Comparison of ENCODE assay signal across 9 cellular contexts in genomic region chr17:34163681-34164080, GRCh38.
DNase-seq lines count a peak whose midpoint lies in the region; ATAC-seq and TF ChIP-seq lines count a peak whose summit lies in the region.
"Had no signal": no experiment of that assay in that cellular context is flagged by ENCODE, and none has a peak within 500 bp of the region (broad histone marks: within the 10 kb centered on the region; RNA-seq: fewer than 3 reads in every experiment).

No MANE protein-coding gene starts in this region.

- H3K27me3 Mint-ChIP-seq in activated T-helper 2 cell treated with anti-CD3 and anti-CD28 coated beads, Interferon-gamma antibody, Interleukin-2, Interleukin-4, amounts not matched to agents 10 μg/mL and 5 μg/mL and 100 μg/mL, durations not matched to agents 14 hours and 24 hours and 36 hours (ENCODE audit: low read depth) = peaks cover 31% of the 10 kb centered on the region
- H3K27me3 Mint-ChIP-seq in activated naive CD8-positive, alpha-beta T cell treated with anti-CD3 and anti-CD28 coated beads, Interleukin-2, amount 50 U/mL, for 24 hours = peaks cover 27% of the 10 kb centered on the region

- ATAC-seq in esophagus mucosa (peak; percentile 72), HG03354 (IDR thresholded peaks at IDR 0.05; ENCODE audit: poor library complexity, severe bottlenecking, unreplicated experiment) (no peak), HG02763 (IDR thresholded peaks at IDR 0.05; ENCODE audit: unreplicated experiment) (no peak)
- ATAC-seq in activated naive CD8-positive, alpha-beta T cell treated with anti-CD3 and anti-CD28 coated beads, Interleukin-2, amount 50 U/mL, for 24 hours = no peak

- peak; percentile 26 for TF ChIP-seq CTCF in GM10266 (IDR thresholded peaks at IDR 0.05; ENCODE audit: control insufficient read depth, insufficient read depth, low read depth, missing control alignments)

- no peaks in the 10 kb centered on the region for H3K9me3 Mint-ChIP-seq in activated T-helper 2 cell treated with anti-CD3 and anti-CD28 coated beads, Interferon-gamma antibody, Interleukin-2, Interleukin-4, amounts not matched to agents 10 μg/mL and 5 μg/mL and 100 μg/mL, durations not matched to agents 14 hours and 24 hours and 36 hours
- no peaks in the 10 kb centered on the region for H3K9me3 Mint-ChIP-seq in activated naive CD8-positive, alpha-beta T cell treated with anti-CD3 and anti-CD28 coated beads, Interleukin-2, amount 50 U/mL, for 24 hours

- no peaks in the 10 kb centered on the region for H3K4me1 Mint-ChIP-seq in activated T-helper 2 cell treated with anti-CD3 and anti-CD28 coated beads, Interferon-gamma antibody, Interleukin-2, Interleukin-4, amounts not matched to agents 10 μg/mL and 5 μg/mL and 100 μg/mL, durations not matched to agents 14 hours and 24 hours and 36 hours (ENCODE audit: low read depth)
- H3K4me1 Mint-ChIP-seq in activated naive CD8-positive, alpha-beta T cell treated with anti-CD3 and anti-CD28 coated beads, Interleukin-2, amount 50 U/mL, for 24 hours = no peaks in the 10 kb centered on the region

- DNase-seq in GM10266 (ENCODE audit: extremely low spot score) = no peak
- peak; percentile 82 for DNase-seq in NCI-H69 (lab: John Stamatoyannopoulos, UW)
- peak; percentile 30 for DNase-seq in pons (ENCODE audit: low spot score)
- DNase-seq in activated T-helper 2 cell treated with anti-CD3 and anti-CD28 coated beads, Interferon-gamma antibody, Interleukin-2, Interleukin-4, amounts not matched to agents 10 μg/mL and 5 μg/mL and 100 μg/mL, durations not matched to agents 14 hours and 24 hours and 36 hours (ENCODE audit: low spot score) = no peak
- no peak for DNase-seq in activated naive CD8-positive, alpha-beta T cell treated with anti-CD3 and anti-CD28 coated beads, Interleukin-2, amount 50 U/mL, for 24 hours
- DNase-seq: NCI-H2171 had no signal

- H3K27ac Mint-ChIP-seq in activated T-helper 2 cell treated with anti-CD3 and anti-CD28 coated beads, Interferon-gamma antibody, Interleukin-2, Interleukin-4, amounts not matched to agents 10 μg/mL and 5 μg/mL and 100 μg/mL, durations not matched to agents 14 hours and 24 hours and 36 hours = no peak overlapping the region
- no peak overlapping the region for H3K27ac Mint-ChIP-seq in activated naive CD8-positive, alpha-beta T cell treated with anti-CD3 and anti-CD28 coated beads, Interleukin-2, amount 50 U/mL, for 24 hours

- H3K4me3 Mint-ChIP-seq in activated T-helper 2 cell treated with anti-CD3 and anti-CD28 coated beads, Interferon-gamma antibody, Interleukin-2, Interleukin-4, amounts not matched to agents 10 μg/mL and 5 μg/mL and 100 μg/mL, durations not matched to agents 14 hours and 24 hours and 36 hours (ENCODE audit: low read depth) = no peak overlapping the region
- H3K4me3 Mint-ChIP-seq in activated naive CD8-positive, alpha-beta T cell treated with anti-CD3 and anti-CD28 coated beads, Interleukin-2, amount 50 U/mL, for 24 hours = no peak overlapping the region

- H3K36me3 Mint-ChIP-seq in activated T-helper 2 cell treated with anti-CD3 and anti-CD28 coated beads, Interferon-gamma antibody, Interleukin-2, Interleukin-4, amounts not matched to agents 10 μg/mL and 5 μg/mL and 100 μg/mL, durations not matched to agents 14 hours and 24 hours and 36 hours (ENCODE audit: low read depth) = no peaks in the 10 kb centered on the region
- no peaks in the 10 kb centered on the region for H3K36me3 Mint-ChIP-seq in activated naive CD8-positive, alpha-beta T cell treated with anti-CD3 and anti-CD28 coated beads, Interleukin-2, amount 50 U/mL, for 24 hours (ENCODE audit: low read depth)

- intact Hi-C loops in activated T-helper 2 cell treated with anti-CD3 and anti-CD28 coated beads, Interferon-gamma antibody, Interleukin-2, Interleukin-4, amounts not matched to agents 10 μg/mL and 5 μg/mL and 100 μg/mL, durations not matched to agents 14 hours and 24 hours and 36 hours (cut with micrococcal nuclease) = no loop called here

Comparison
In these comparisons a context has a peak if more than half of its experiments do, and no peak if none do; other contexts are left out.
1. DNase-seq: peak in NCI-H69 (single experiment) and pons (single experiment); none in GM10266 (single experiment), activated T-helper 2 cell treated with anti-CD3 and anti-CD28 coated beads, Interferon-gamma antibody, Interleukin-2, Interleukin-4, amounts not matched to agents 10 μg/mL and 5 μg/mL and 100 μg/mL, durations not matched to agents 14 hours and 24 hours and 36 hours (single experiment) and activated naive CD8-positive, alpha-beta T cell treated with anti-CD3 and anti-CD28 coated beads, Interleukin-2, amount 50 U/mL, for 24 hours (single experiment).